9 cellular contexts compared by ENCODE assay signal in genomic region chr3:147333098-147333497, GRCh38.
"Had no signal": no experiment of that assay in that cellular context is flagged by ENCODE, and none has a peak within 500 bp of the region (broad histone marks: within the 10 kb centered on the region; RNA-seq: fewer than 3 reads in every experiment).

No MANE protein-coding gene starts in this region.

- H3K4me3 ChIP-seq: GM23248 had no signal

- H2AFZ ChIP-seq: GM23248 had no signal

- FAIRE-seq: H54, HTR-8/SVneo had no signal

- H3K27ac ChIP-seq: GM23248, KMS-11 had no signal

- H3K4me2 ChIP-seq: KMS-11 had no signal

- H3K9ac ChIP-seq: GM23248, KMS-11 had no signal

- DNase-seq: GM23248, GOT3, H9, IMR-90, Karpas-422, KBM-7 had no signal
